ENCODE assay signal across 2 cellular contexts in the genomic region with DNA sequence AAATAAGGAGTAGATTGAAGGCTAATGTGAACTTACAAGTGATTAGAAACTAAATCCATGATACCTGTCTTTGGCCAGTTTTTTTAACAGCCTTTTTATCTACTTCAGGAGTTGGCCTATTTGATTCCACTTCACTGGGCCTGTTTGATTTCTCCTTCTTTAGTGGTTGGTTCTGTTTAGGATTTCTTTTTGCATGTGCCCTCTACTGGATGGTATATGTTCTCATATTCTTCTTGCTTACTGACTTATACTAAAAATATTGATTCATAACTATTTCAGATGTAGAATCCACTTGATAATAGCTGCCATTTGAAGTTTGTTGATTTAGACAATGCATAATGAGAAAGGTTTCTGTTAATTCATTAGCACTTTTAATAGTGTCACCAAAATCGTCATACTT.
TF ChIP-seq lines count a peak whose summit lies in the region.

No MANE protein-coding gene starts in this region.

TF ChIP-seq in liver, 16 proteins besides CTCF, POLR2A, EP300 and RAD21:
- no peak for TF ChIP-seq FOXA1 (IDR thresholded peaks at IDR 0.05)
- TF ChIP-seq, protein P1, sequence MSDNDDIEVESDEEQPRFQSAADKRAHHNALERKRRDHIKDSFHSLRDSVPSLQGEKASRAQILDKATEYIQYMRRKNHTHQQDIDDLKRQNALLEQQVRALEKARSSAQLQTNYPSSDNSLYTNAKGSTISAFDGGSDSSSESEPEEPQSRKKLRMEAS (IDR thresholded peaks at IDR 0.05), result no peak
- TF ChIP-seq, protein P2, sequence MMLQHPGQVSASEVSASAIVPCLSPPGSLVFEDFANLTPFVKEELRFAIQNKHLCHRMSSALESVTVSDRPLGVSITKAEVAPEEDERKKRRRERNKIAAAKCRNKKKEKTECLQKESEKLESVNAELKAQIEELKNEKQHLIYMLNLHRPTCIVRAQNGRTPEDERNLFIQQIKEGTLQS (IDR thresholded peaks at IDR 0.05), result no peak
- no peak for TF ChIP-seq TAF1 (conservative IDR thresholded peaks at IDR 0.05)
- no peak for TF ChIP-seq JUND (IDR thresholded peaks at IDR 0.05)
- TF ChIP-seq RXRA (IDR thresholded peaks at IDR 0.05), result no peak
- TF ChIP-seq EGR1 (IDR thresholded peaks at IDR 0.05; ENCODE audit: low read depth in 2 of 2), result no peak
- no peak for TF ChIP-seq HNF4A (conservative IDR thresholded peaks at IDR 0.05)
- TF ChIP-seq SP1 (IDR thresholded peaks at IDR 0.05), result no peak
- TF ChIP-seq, protein P3, sequence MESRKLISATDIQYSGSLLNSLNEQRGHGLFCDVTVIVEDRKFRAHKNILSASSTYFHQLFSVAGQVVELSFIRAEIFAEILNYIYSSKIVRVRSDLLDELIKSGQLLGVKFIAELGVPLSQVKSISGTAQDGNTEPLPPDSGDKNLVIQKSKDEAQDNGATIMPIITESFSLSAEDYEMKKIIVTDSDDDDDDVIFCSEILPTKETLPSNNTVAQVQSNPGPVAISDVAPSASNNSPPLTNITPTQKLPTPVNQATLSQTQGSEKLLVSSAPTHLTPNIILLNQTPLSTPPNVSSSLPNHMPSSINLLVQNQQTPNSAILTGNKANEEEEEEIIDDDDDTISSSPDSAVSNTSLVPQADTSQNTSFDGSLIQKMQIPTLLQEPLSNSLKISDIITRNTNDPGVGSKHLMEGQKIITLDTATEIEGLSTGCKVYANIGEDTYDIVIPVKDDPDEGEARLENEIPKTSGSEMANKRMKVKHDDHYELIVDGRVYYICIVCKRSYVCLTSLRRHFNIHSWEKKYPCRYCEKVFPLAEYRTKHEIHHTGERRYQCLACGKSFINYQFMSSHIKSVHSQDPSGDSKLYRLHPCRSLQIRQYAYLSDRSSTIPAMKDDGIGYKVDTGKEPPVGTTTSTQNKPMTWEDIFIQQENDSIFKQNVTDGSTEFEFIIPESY (IDR thresholded peaks at IDR 0.05), result no peak
- no peak for TF ChIP-seq NR2F2 (IDR thresholded peaks at IDR 0.05)
- no peak for TF ChIP-seq YY1 (IDR thresholded peaks at IDR 0.05)
- TF ChIP-seq, protein P4, sequence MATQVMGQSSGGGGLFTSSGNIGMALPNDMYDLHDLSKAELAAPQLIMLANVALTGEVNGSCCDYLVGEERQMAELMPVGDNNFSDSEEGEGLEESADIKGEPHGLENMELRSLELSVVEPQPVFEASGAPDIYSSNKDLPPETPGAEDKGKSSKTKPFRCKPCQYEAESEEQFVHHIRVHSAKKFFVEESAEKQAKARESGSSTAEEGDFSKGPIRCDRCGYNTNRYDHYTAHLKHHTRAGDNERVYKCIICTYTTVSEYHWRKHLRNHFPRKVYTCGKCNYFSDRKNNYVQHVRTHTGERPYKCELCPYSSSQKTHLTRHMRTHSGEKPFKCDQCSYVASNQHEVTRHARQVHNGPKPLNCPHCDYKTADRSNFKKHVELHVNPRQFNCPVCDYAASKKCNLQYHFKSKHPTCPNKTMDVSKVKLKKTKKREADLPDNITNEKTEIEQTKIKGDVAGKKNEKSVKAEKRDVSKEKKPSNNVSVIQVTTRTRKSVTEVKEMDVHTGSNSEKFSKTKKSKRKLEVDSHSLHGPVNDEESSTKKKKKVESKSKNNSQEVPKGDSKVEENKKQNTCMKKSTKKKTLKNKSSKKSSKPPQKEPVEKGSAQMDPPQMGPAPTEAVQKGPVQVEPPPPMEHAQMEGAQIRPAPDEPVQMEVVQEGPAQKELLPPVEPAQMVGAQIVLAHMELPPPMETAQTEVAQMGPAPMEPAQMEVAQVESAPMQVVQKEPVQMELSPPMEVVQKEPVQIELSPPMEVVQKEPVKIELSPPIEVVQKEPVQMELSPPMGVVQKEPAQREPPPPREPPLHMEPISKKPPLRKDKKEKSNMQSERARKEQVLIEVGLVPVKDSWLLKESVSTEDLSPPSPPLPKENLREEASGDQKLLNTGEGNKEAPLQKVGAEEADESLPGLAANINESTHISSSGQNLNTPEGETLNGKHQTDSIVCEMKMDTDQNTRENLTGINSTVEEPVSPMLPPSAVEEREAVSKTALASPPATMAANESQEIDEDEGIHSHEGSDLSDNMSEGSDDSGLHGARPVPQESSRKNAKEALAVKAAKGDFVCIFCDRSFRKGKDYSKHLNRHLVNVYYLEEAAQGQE (IDR thresholded peaks at IDR 0.05), result no peak
- TF ChIP-seq FOXA2 (IDR thresholded peaks at IDR 0.05), result no peak
- TF ChIP-seq HNF4G (IDR thresholded peaks at IDR 0.05), result no peak
- TF ChIP-seq GABPA (IDR thresholded peaks at IDR 0.05 in 1 of 2, conservative IDR thresholded peaks at IDR 0.05 in 1 of 2), result no peak

TF ChIP-seq in HepG2, 621 proteins besides CTCF, POLR2A, EP300 and RAD21:
- TF ChIP-seq ZNF510 (CRISPR knock-in tag; IDR thresholded peaks at IDR 0.05; ENCODE audit: low read depth) (no peak), NONO (IDR thresholded peaks at IDR 0.05) (no peak), NONO (CRISPR knock-in tag; conservative IDR thresholded peaks at IDR 0.05) (no peak), ZFX (CRISPR knock-in tag; IDR thresholded peaks at IDR 0.05; ENCODE audit: low read depth) (no peak), ZKSCAN8 (CRISPR knock-in tag; IDR thresholded peaks at IDR 0.05; ENCODE audit: borderline replicate concordance) (no peak), HNRNPK (IDR thresholded peaks at IDR 0.05; ENCODE audit: low read depth, low read length, poor library complexity, severe bottlenecking) (no peak), ZNF367 (CRISPR knock-in tag; IDR thresholded peaks at IDR 0.05; ENCODE audit: borderline replicate concordance) (no peak), PHF5A (CRISPR knock-in tag; IDR thresholded peaks at IDR 0.05; ENCODE audit: low read depth, unreplicated experiment) (no peak), NFE2L2 (IDR thresholded peaks at IDR 0.05; ENCODE audit: low read length) (no peak), DMAP1 (CRISPR knock-in tag; IDR thresholded peaks at IDR 0.05) (no peak), BRD4 (CRISPR knock-in tag; IDR thresholded peaks at IDR 0.05) (no peak), ZNF10 (CRISPR knock-in tag; IDR thresholded peaks at IDR 0.05; ENCODE audit: borderline replicate concordance, low read depth) (no peak), ASH2L (IDR thresholded peaks at IDR 0.05; ENCODE audit: insufficient read length, low read depth, low read length) (no peak)
- TF ChIP-seq, protein P5, sequence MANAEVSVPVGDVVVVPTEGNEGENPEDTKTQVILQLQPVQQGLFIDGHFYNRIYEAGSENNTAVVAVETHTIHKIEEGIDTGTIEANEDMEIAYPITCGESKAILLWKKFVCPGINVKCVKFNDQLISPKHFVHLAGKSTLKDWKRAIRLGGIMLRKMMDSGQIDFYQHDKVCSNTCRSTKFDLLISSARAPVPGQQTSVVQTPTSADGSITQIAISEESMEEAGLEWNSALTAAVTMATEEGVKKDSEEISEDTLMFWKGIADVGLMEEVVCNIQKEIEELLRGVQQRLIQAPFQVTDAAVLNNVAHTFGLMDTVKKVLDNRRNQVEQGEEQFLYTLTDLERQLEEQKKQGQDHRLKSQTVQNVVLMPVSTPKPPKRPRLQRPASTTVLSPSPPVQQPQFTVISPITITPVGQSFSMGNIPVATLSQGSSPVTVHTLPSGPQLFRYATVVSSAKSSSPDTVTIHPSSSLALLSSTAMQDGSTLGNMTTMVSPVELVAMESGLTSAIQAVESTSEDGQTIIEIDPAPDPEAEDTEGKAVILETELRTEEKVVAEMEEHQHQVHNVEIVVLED (CRISPR knock-in tag; IDR thresholded peaks at IDR 0.05; ENCODE audit: borderline replicate concordance), result no peak
TF ChIP-seq in HepG2: peak in this region for 0.
